In the genomic region with DNA sequence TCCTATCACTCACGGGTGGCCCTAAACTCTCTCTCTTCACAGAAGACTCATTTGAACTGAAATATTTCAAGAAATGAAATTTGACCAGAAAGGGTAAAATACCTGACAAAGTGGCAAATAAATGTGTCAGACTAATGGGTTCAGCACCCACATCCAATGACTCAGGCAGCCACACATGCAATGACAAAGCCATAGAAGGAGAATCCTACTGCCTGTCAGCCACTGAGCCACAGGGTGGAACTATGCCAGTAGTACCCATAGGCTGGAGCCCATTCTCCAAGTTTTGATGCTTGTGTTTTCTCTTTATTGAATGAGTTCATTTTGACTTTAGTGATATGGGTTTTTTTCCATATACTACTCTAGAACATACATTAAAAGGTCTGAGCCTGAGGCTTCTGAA, we compare ENCODE assay signal across 19 cellular contexts.
DNase-seq lines count a peak whose midpoint lies in the region; ATAC-seq and TF ChIP-seq lines count a peak whose summit lies in the region.
"Had no signal": no experiment of that assay in that cellular context is flagged by ENCODE, and none has a peak within 500 bp of the region (broad histone marks: within the 10 kb centered on the region; RNA-seq: fewer than 3 reads in every experiment).

No MANE protein-coding gene starts in this region.

- H3K4me3 Mint-ChIP-seq in activated T-cell treated with anti-CD3 and anti-CD28 coated beads, Interleukin-2, amount 50 U/mL, for 4 hours: no peak overlapping the region
- H3K4me3 Mint-ChIP-seq: CD4-positive, CD25-positive, alpha-beta regulatory T cell; CD8-positive, alpha-beta memory T cell; H9 had no signal

- H3K36me3 ChIP-seq in PC-3 (ENCODE audit: low read depth, low read length): no peaks in the 10 kb centered on the region
- H3K36me3 ChIP-seq: BE2C had no signal

- H2AFZ ChIP-seq in PC-3 (ENCODE audit: low read length): no peak overlapping the region

- H3K27ac ChIP-seq in PC-3 (ENCODE audit: low read length): no peak overlapping the region

- DNase-seq in activated T-cell treated with anti-CD3 and anti-CD28 coated beads for 48 hours (ENCODE audit: low read depth) (peak; percentile 0), Daoy (ENCODE audit: low read depth) (peak; percentile 49), PC-3 (peak; percentile 30), kidney tubule cell (ENCODE audit: low spot score) (peak; percentile 12), HCEC 1CT (no peak), globus pallidus (ENCODE audit: low spot score) (no peak), NOMO-1 treated with dmso at 0.1 percent for 144 hours (lab: John Stamatoyannopoulos, UW; ENCODE audit: unreplicated experiment) (no peak)
- DNase-seq in activated T-cell treated with anti-CD3 and anti-CD28 coated beads, Interleukin-2, amount 50 U/mL, for 4 hours: no peak
- DNase-seq: ACHN; BE2C; C1 segment of cervical spinal cord; CD4-positive, CD25-positive, alpha-beta regulatory T cell; CD8-positive, alpha-beta memory T cell; COR-L47; DMS 273 treated with DMSO at 0.1 percent for 48 hours; DMS53; DND-41; H9 had no signal

- no peaks in the 10 kb centered on the region for H3K36me3 Mint-ChIP-seq in activated T-cell treated with anti-CD3 and anti-CD28 coated beads, Interleukin-2, amount 50 U/mL, for 4 hours (ENCODE audit: insufficient read depth)
- H3K36me3 Mint-ChIP-seq: CD4-positive, CD25-positive, alpha-beta regulatory T cell; CD8-positive, alpha-beta memory T cell had no signal

- H3K9me2 ChIP-seq in PC-3 (replicated peaks; ENCODE audit: low read length): no peaks in the 10 kb centered on the region

- POLR2A ChIA-PET in PC-3 (lab: Charles Lee; ENCODE audit: unreplicated experiment): interaction anchor here (0.6 kb wide), 1 partner anchor 74 kb away, joined by 5 read pairs; no protein-coding TSS in a partner anchor

- H3K4me1 Mint-ChIP-seq in activated T-cell treated with anti-CD3 and anti-CD28 coated beads, Interleukin-2, amount 50 U/mL, for 4 hours (ENCODE audit: low read depth): no peaks in the 10 kb centered on the region
- H3K4me1 Mint-ChIP-seq: CD4-positive, CD25-positive, alpha-beta regulatory T cell; CD8-positive, alpha-beta memory T cell had no signal

- no TSS peak for BruUV-seq in PC-3 (replicated peaks; lab: Mats Ljungman, UMichigan)

- H3K27me3 ChIP-seq in PC-3 (ENCODE audit: low read length): peaks cover 13% of the 10 kb centered on the region; the same call in 1 of the 2 replicates
- H3K27me3 ChIP-seq: BE2C had no signal

- no peak for ATAC-seq in activated T-cell treated with anti-CD3 and anti-CD28 coated beads, Interleukin-2, amount 50 U/mL, for 4 hours
- no peak for ATAC-seq in PC-3
- ATAC-seq: HepG2 had no signal

- no peak overlapping the region for H3K9ac ChIP-seq in PC-3 (ENCODE audit: low read length)

- no peaks in the 10 kb centered on the region for H3K9me3 Mint-ChIP-seq in activated T-cell treated with anti-CD3 and anti-CD28 coated beads, Interleukin-2, amount 50 U/mL, for 4 hours
- H3K9me3 Mint-ChIP-seq: CD4-positive, CD25-positive, alpha-beta regulatory T cell; CD8-positive, alpha-beta memory T cell had no signal

- no peaks in the 10 kb centered on the region for H3K27me3 Mint-ChIP-seq in activated T-cell treated with anti-CD3 and anti-CD28 coated beads, Interleukin-2, amount 50 U/mL, for 4 hours (ENCODE audit: low read depth)
- H3K27me3 Mint-ChIP-seq: CD4-positive, CD25-positive, alpha-beta regulatory T cell had no signal

- H3K79me2 ChIP-seq in PC-3 (ENCODE audit: low read length): no peaks in the 10 kb centered on the region

- CTCF ChIA-PET in PC-3 (lab: Charles Lee): no interaction called here

- H3K4me2 ChIP-seq in PC-3 (ENCODE audit: low read length): no peak overlapping the region

- H3F3A ChIP-seq in PC-3 (ENCODE audit: low read length, unreplicated experiment): no peaks in the 10 kb centered on the region

- H3K4me3 ChIP-seq in PC-3 (ENCODE audit: low read length): no peak overlapping the region

- H3K9me3 ChIP-seq in PC-3 (ENCODE audit: low read length): no peaks in the 10 kb centered on the region
- H3K9me3 ChIP-seq: BE2C had no signal

- no peak for TF ChIP-seq CTCF in PC-3 (conservative IDR thresholded peaks at IDR 0.05; ENCODE audit: low read depth, low read length)

- intact Hi-C loops in PC-3 (cut with micrococcal nuclease): no loop called here

- H3K4me1 ChIP-seq in PC-3 (ENCODE audit: insufficient read depth, low read length): no peaks in the 10 kb centered on the region
- H3K4me1 ChIP-seq: BE2C had no signal

- H4K20me1 ChIP-seq in PC-3 (ENCODE audit: low read length): no peaks in the 10 kb centered on the region

Comparison
In these comparisons a context has a peak if more than half of its experiments do, and no peak if none do; other contexts are left out.
1. DNase-seq: peak in activated T-cell treated with anti-CD3 and anti-CD28 coated beads for 48 hours (single experiment), Daoy (single experiment), PC-3 (single experiment) and kidney tubule cell (single experiment); none in activated T-cell treated with anti-CD3 and anti-CD28 coated beads, Interleukin-2, amount 50 U/mL, for 4 hours (single experiment), HCEC 1CT (single experiment), globus pallidus (single experiment) and NOMO-1 treated with dmso at 0.1 percent for 144 hours (single experiment).